8 cellular contexts compared by ENCODE assay signal in genomic region chr9:74570879-74571512, GRCh38.
DNase-seq lines count a peak whose midpoint lies in the region; ATAC-seq, FAIRE-seq and TF ChIP-seq lines count a peak whose summit lies in the region.

No MANE protein-coding gene starts in this region.

- no peaks in the 10 kb centered on the region for H3K9me3 ChIP-seq in K562 (replicated peaks; ENCODE audit: control insufficient read depth, insufficient read depth, low read depth, low read length)
- H3K9me3 ChIP-seq in liver (ENCODE audit: control insufficient read depth in 4 of 4, low read length in 3 of 4) = no peaks in the 10 kb centered on the region

- ATAC-seq in activated T-cell treated with anti-CD3 and anti-CD28 coated beads, Interleukin-2, amount 50 U/mL, for 72 hours (replicated peaks in 1 of 2) = no peak
- peak; percentile 81 for ATAC-seq in GM21723 (IDR thresholded peaks at IDR 0.05; ENCODE audit: unreplicated experiment)
- ATAC-seq in K562 = peak; percentile 54; the same call in 1 of the 3 replicates

- intact Hi-C loops in K562 (cut with micrococcal nuclease) = loop anchor here (1.0 to 2.0 kb wide), 2 partner anchors 887 to 1370 kb away; no protein-coding TSS in a partner anchor

- H3K36me3 ChIP-seq in K562 (ENCODE audit: control insufficient read depth, insufficient read depth, low read length) (no peaks in the 10 kb centered on the region), liver (ENCODE audit: control insufficient read depth in 4 of 4, insufficient read depth in 3 of 4, low read depth in 1 of 4, low read length in 3 of 4) (no peaks in the 10 kb centered on the region)

- WGBS in K562 (ENCODE audit: insufficient coverage, low coverage, missing lambda C conversion rate) = 0% methylated on average over 4 of the region's 4 CpGs
- WGBS in liver = 22% methylated on average over 4 of the region's 4 CpGs

- no peaks in the 10 kb centered on the region for H3K4me1 ChIP-seq in K562 (replicated peaks in 1 of 2; ENCODE audit: control insufficient read depth in 2 of 2, insufficient read depth in 2 of 2, low read length in 2 of 2)
- H3K4me1 ChIP-seq in liver (ENCODE audit: control insufficient read depth in 4 of 4, insufficient read depth in 4 of 4, low read length in 3 of 4) = no peaks in the 10 kb centered on the region

- no peaks in the 10 kb centered on the region for H3K79me2 ChIP-seq in K562 (ENCODE audit: control insufficient read depth, insufficient read depth, low read length)

- in situ Hi-C loops in K562 (cut with MboI) = loop anchor here (25.0 kb wide), 1 partner anchor 1359 kb away; no protein-coding TSS in a partner anchor

- H3K4me2 ChIP-seq in K562 (ENCODE audit: insufficient read depth, low read length) = no peak overlapping the region

- peak; percentile 36 to 65 (median 45); a peak in 5 of 6 replicates for TF ChIP-seq CTCF in K562 (IDR thresholded peaks at IDR 0.05 in 2 of 3, conservative IDR thresholded peaks at IDR 0.05 in 1 of 3; ENCODE audit: insufficient read depth in 2 of 3, low read depth in 1 of 3, low read length in 3 of 3)
- TF ChIP-seq CTCF in liver (IDR thresholded peaks at IDR 0.05; ENCODE audit: low read depth, low read length, missing input control) = peak; percentile 72

- no TSS peak for BruUV-seq in K562 (replicated peaks; lab: Mats Ljungman, UMichigan)

- no peaks in the 10 kb centered on the region for H3K9me1 ChIP-seq in K562 (ENCODE audit: control insufficient read depth, insufficient read depth, low read length)

- no peak overlapping the region for H3K4me3 Mint-ChIP-seq in activated T-cell treated with anti-CD3 and anti-CD28 coated beads, Interleukin-2, amount 50 U/mL, for 72 hours
- H3K4me3 Mint-ChIP-seq in activated T-cell treated with anti-CD3 and anti-CD28 coated beads, Interleukin-2, amount 50 U/mL, for 24 hours = no peak overlapping the region

- H3K27me3 Mint-ChIP-seq in activated T-cell treated with anti-CD3 and anti-CD28 coated beads, Interleukin-2, amount 50 U/mL, for 72 hours (ENCODE audit: low read depth) = no peaks in the 10 kb centered on the region
- H3K27me3 Mint-ChIP-seq in activated T-cell treated with anti-CD3 and anti-CD28 coated beads, Interleukin-2, amount 50 U/mL, for 24 hours = no peaks in the 10 kb centered on the region

- H3K36me3 Mint-ChIP-seq in activated T-cell treated with anti-CD3 and anti-CD28 coated beads, Interleukin-2, amount 50 U/mL, for 72 hours (ENCODE audit: insufficient read depth in 2 of 2) = no peaks in the 10 kb centered on the region
- H3K36me3 Mint-ChIP-seq in activated T-cell treated with anti-CD3 and anti-CD28 coated beads, Interleukin-2, amount 50 U/mL, for 24 hours (ENCODE audit: low read depth) = no peaks in the 10 kb centered on the region

- H3K4me1 Mint-ChIP-seq in activated T-cell treated with anti-CD3 and anti-CD28 coated beads, Interleukin-2, amount 50 U/mL, for 72 hours (ENCODE audit: low read depth) = no peaks in the 10 kb centered on the region
- H3K4me1 Mint-ChIP-seq in activated T-cell treated with anti-CD3 and anti-CD28 coated beads, Interleukin-2, amount 50 U/mL, for 24 hours (ENCODE audit: low read depth) = no peaks in the 10 kb centered on the region

- no peak for FAIRE-seq in K562 (lab: Jason Lieb, UNC)

- no peak overlapping the region for H3K27ac Mint-ChIP-seq in activated T-cell treated with anti-CD3 and anti-CD28 coated beads, Interleukin-2, amount 50 U/mL, for 72 hours
- no peak overlapping the region for H3K27ac Mint-ChIP-seq in activated T-cell treated with anti-CD3 and anti-CD28 coated beads, Interleukin-2, amount 50 U/mL, for 24 hours

- CTCF ChIA-PET in K562 (lab: Yijun Ruan, JAX; ENCODE audit: low intra/inter-chr PET ratio) = interaction anchor here (1.1 to 1.3 kb wide), 2 partner anchors 887 to 1370 kb away, joined by 3 to 9 read pairs; no protein-coding TSS in a partner anchor

- no peak for TF ChIP-seq EP300 in K562 (IDR thresholded peaks at IDR 0.05; ENCODE audit: low read length)

- H3K9ac ChIP-seq in K562 (ENCODE audit: insufficient read depth in 1 of 2, low read depth in 2 of 2, low read length in 2 of 2) (no peak overlapping the region), liver (ENCODE audit: low read depth in 1 of 2, low read length in 2 of 2) (no peak overlapping the region)

- TF ChIP-seq RAD21 in K562 (CRISPR knock-in tag; conservative IDR thresholded peaks at IDR 0.05 in 1 of 2, IDR thresholded peaks at IDR 0.05 in 1 of 2) (peak; percentile 41 to 64; a peak in 3 of 4 replicates), liver (IDR thresholded peaks at IDR 0.05) (peak; percentile 68 to 76)

- TF ChIP-seq POLR2A in K562 (conservative IDR thresholded peaks at IDR 0.05) = no peak

- H3K27me3 ChIP-seq in K562 (ENCODE audit: control insufficient read depth in 2 of 2, insufficient read depth in 2 of 2, low read length in 2 of 2) (no peaks in the 10 kb centered on the region), liver (ENCODE audit: control insufficient read depth in 4 of 4, insufficient read depth in 4 of 4, low read length in 3 of 4) (no peaks in the 10 kb centered on the region)

- H3K4me3 ChIP-seq in K562 (no peak overlapping the region), liver (ENCODE audit: low read depth in 1 of 3, low read length in 3 of 3) (no peak overlapping the region)

- peak; percentile 7 to 14 for DNase-seq in activated T-cell treated with anti-CD3 and anti-CD28 coated beads, Interleukin-2, amount 50 U/mL, for 72 hours
- DNase-seq in activated T-cell treated with anti-CD3 and anti-CD28 coated beads, Interleukin-2, amount 50 U/mL, for 24 hours = no peak
- DNase-seq in MV-4-11 (lab: John Stamatoyannopoulos, UW) = peak; percentile 31
- peak; percentile 11 to 21 (median 13) for DNase-seq in K562 (ENCODE audit: extremely low read depth in 1 of 4, low spot score in 3 of 4)
- no peak for DNase-seq in ecto neural progenitor cell (ENCODE audit: low spot score)
- no peak for DNase-seq in NCI-H187 treated with DMSO at 0.1 percent for 48 hours (lab: John Stamatoyannopoulos, UW)

- no peaks in the 10 kb centered on the region for H4K20me1 ChIP-seq in K562 (replicated peaks; ENCODE audit: control insufficient read depth, insufficient read depth, low read length)

- no peak overlapping the region for H3K27ac ChIP-seq in K562 (ENCODE audit: extremely low read depth, low read depth, low read length)
- no peak overlapping the region for H3K27ac ChIP-seq in liver (ENCODE audit: low read depth in 1 of 2, low read length in 2 of 2)

- H3K9me3 Mint-ChIP-seq in activated T-cell treated with anti-CD3 and anti-CD28 coated beads, Interleukin-2, amount 50 U/mL, for 72 hours = no peaks in the 10 kb centered on the region
- H3K9me3 Mint-ChIP-seq in activated T-cell treated with anti-CD3 and anti-CD28 coated beads, Interleukin-2, amount 50 U/mL, for 24 hours = no peaks in the 10 kb centered on the region

- POLR2A ChIA-PET in K562 (lab: Yijun Ruan, JAX) = no interaction called here

- no peak overlapping the region for H2AFZ ChIP-seq in K562 (ENCODE audit: low read depth, low read length)

TF ChIP-seq in K562, 482 proteins besides CTCF, POLR2A, EP300 and RAD21:
- no peak for TF ChIP-seq PHF21A (IDR thresholded peaks at IDR 0.05; ENCODE audit: borderline replicate concordance, low read depth)
- no peak for TF ChIP-seq SAP30 (IDR thresholded peaks at IDR 0.05; ENCODE audit: borderline replicate concordance, insufficient read depth, low read depth, low read length, poor library complexity, severe bottlenecking)
- no peak for TF ChIP-seq ZNF75A (CRISPR knock-in tag; IDR thresholded peaks at IDR 0.05)
- 0 out of 2 replicates have a peak, but pooled peaks have one; percentile 27 for TF ChIP-seq SMC3 (conservative IDR thresholded peaks at IDR 0.05; ENCODE audit: insufficient read depth, low read depth, low read length)
- TF ChIP-seq ZNF436 (CRISPR knock-in tag; IDR thresholded peaks at IDR 0.05) = no peak
- TF ChIP-seq ZNF124 (CRISPR knock-in tag; IDR thresholded peaks at IDR 0.05) = no peak
- no peak for TF ChIP-seq SRSF3 (IDR thresholded peaks at IDR 0.05; ENCODE audit: insufficient read depth, low read length)

TF ChIP-seq in liver, 16 proteins besides CTCF, POLR2A, EP300 and RAD21:
- TF ChIP-seq RXRA (IDR thresholded peaks at IDR 0.05) (no peak), HNF4A (conservative IDR thresholded peaks at IDR 0.05) (no peak), SP1 (IDR thresholded peaks at IDR 0.05) (no peak), GABPA (IDR thresholded peaks at IDR 0.05 in 1 of 2, conservative IDR thresholded peaks at IDR 0.05 in 1 of 2) (no peak), FOXA2 (IDR thresholded peaks at IDR 0.05) (no peak), FOXA1 (IDR thresholded peaks at IDR 0.05) (no peak), TAF1 (conservative IDR thresholded peaks at IDR 0.05) (no peak), YY1 (IDR thresholded peaks at IDR 0.05) (no peak), ZBTB33 (IDR thresholded peaks at IDR 0.05) (no peak), NR2F2 (IDR thresholded peaks at IDR 0.05) (no peak)

Comparison
In these comparisons a context has a peak if more than half of its experiments do, and no peak if none do; other contexts are left out.
1. DNase-seq: peak in activated T-cell treated with anti-CD3 and anti-CD28 coated beads, Interleukin-2, amount 50 U/mL, for 72 hours (2 of 2), MV-4-11 (single experiment) and K562 (4 of 4); none in activated T-cell treated with anti-CD3 and anti-CD28 coated beads, Interleukin-2, amount 50 U/mL, for 24 hours (single experiment), ecto neural progenitor cell (single experiment) and NCI-H187 treated with DMSO at 0.1 percent for 48 hours (single experiment).
2. ATAC-seq: peak in GM21723 (single experiment) and K562 (single experiment); none in activated T-cell treated with anti-CD3 and anti-CD28 coated beads, Interleukin-2, amount 50 U/mL, for 72 hours (0 of 2).